In genomic region chr1:110697606-110698005, GRCh38 we compare ENCODE assay signal across 29 cellular contexts. TPM values are rescaled to one million over a fixed set of nuclear protein-coding genes. Genes with fewer than 3 reads are reported as not detected.
"Had no signal": no experiment of that assay in that cellular context is flagged by ENCODE, and none has a peak within 500 bp of the region (broad histone marks: within the 10 kb centered on the region; RNA-seq: fewer than 3 reads in every experiment).

No MANE protein-coding gene starts in this region.

- H3K27ac Mint-ChIP-seq: dendritic cell treated with granulocyte-macrophage colony-stimulating factor and Interleukin-4, amounts not matched to agents 40 ng/mL and 50 ng/mL, for 4 days; effector memory CD8-positive, alpha-beta T cell; endodermal cell had no signal

- H3K27me3 Mint-ChIP-seq: dendritic cell treated with granulocyte-macrophage colony-stimulating factor and Interleukin-4, amounts not matched to agents 40 ng/mL and 50 ng/mL, for 4 days; effector memory CD8-positive, alpha-beta T cell had no signal

- H3K4me3 Mint-ChIP-seq: dendritic cell treated with granulocyte-macrophage colony-stimulating factor and Interleukin-4, amounts not matched to agents 40 ng/mL and 50 ng/mL, for 4 days; effector memory CD8-positive, alpha-beta T cell; endodermal cell had no signal

- DNase-seq: colonic mucosa; cortex of kidney; dermis blood vessel endothelial cell; dorsolateral prefrontal cortex; effector CD4-positive, alpha-beta T cell; effector CD8-positive, alpha-beta T cell; effector memory CD4-positive, alpha-beta T cell; effector memory CD8-positive, alpha-beta T cell; endodermal cell; erythroblast; esophagus squamous epithelium; foreskin fibroblast; foreskin keratinocyte; foreskin melanocyte; gastrocnemius medialis; glutamatergic neuron; head of caudate nucleus; heart left ventricle; heart right ventricle had no signal

- H3K36me3 ChIP-seq: colonic mucosa, esophagus muscularis mucosa, esophagus squamous epithelium, gastrocnemius medialis, gastroesophageal sphincter, heart left ventricle, heart right ventricle had no signal

- H3K27ac ChIP-seq: colonic mucosa, coronary artery, dorsolateral prefrontal cortex, epithelial cell of prostate, esophagus muscularis mucosa, esophagus squamous epithelium, foreskin keratinocyte, gastrocnemius medialis, gastroesophageal sphincter, heart left ventricle, heart right ventricle had no signal

- H3K4me3 ChIP-seq: colonic mucosa, coronary artery, dorsolateral prefrontal cortex, esophagus muscularis mucosa, esophagus squamous epithelium, gastrocnemius medialis, gastroesophageal sphincter, heart left ventricle, heart right ventricle had no signal

- H3K9me3 Mint-ChIP-seq: dendritic cell treated with granulocyte-macrophage colony-stimulating factor and Interleukin-4, amounts not matched to agents 40 ng/mL and 50 ng/mL, for 4 days; effector memory CD8-positive, alpha-beta T cell; endodermal cell had no signal

- H3K27me3 ChIP-seq: colonic mucosa, dorsolateral prefrontal cortex, esophagus muscularis mucosa, esophagus squamous epithelium, foreskin keratinocyte, gastrocnemius medialis, gastroesophageal sphincter, heart left ventricle, heart right ventricle had no signal

- ATAC-seq: effector memory CD8-positive, alpha-beta T cell; esophagus mucosa; foreskin keratinocyte; gastrocnemius medialis; gastroesophageal sphincter; heart left ventricle; heart right ventricle had no signal

- H3K9me3 ChIP-seq: colonic mucosa, esophagus squamous epithelium, gastrocnemius medialis had no signal

- H3K4me1 ChIP-seq: colonic mucosa, esophagus muscularis mucosa, esophagus squamous epithelium, foreskin keratinocyte, gastrocnemius medialis, gastroesophageal sphincter had no signal

RNA-seq across cellular contexts. Expression of gene KCNA3, which starts 22.9 kb away (rescaled TPM):
- total RNA-seq: dermis blood vessel endothelial cell, dermis microvascular lymphatic vessel endothelial cell, endothelial cell of umbilical vein, epithelial cell of proximal tubule, foreskin keratinocyte, glomerular endothelial cell had no signal
- polyA plus RNA-seq: endothelial cell of umbilical vein, foreskin keratinocyte had no signal
